In genomic region chr17:44904001-44904984, GRCh38 we compare ENCODE assay signal across 27 cellular contexts. TPM values are rescaled to one million over a fixed set of nuclear protein-coding genes. Genes with fewer than 3 reads are reported as not detected.
DNase-seq lines count a peak whose midpoint lies in the region; ATAC-seq, FAIRE-seq and TF ChIP-seq lines count a peak whose summit lies in the region.
"Had no signal": no experiment of that assay in that cellular context is flagged by ENCODE, and none has a peak within 500 bp of the region (broad histone marks: within the 10 kb centered on the region; RNA-seq: fewer than 3 reads in every experiment).

No MANE protein-coding gene starts in this region.

- DNase-seq in Ammon's horn (ENCODE audit: low spot score) (peak; percentile 50), HTR-8/SVneo (ENCODE audit: insufficient read length, low spot score) (no peak), H1 (ENCODE audit: low read depth in 1 of 2, low spot score in 2 of 2) (no peak), midbrain (lab: John Stamatoyannopoulos, UW) (peak; percentile 48), sciatic nerve (ENCODE audit: low spot score) (no peak), D721Med (ENCODE audit: insufficient read length, low spot score) (no peak), NOMO-1 (lab: John Stamatoyannopoulos, UW; ENCODE audit: unreplicated experiment in 2 of 2) (no peak)
- DNase-seq: BE2C; CD4-positive, CD25-positive, alpha-beta regulatory T cell; COR-L47; DMS79 treated with DMSO at 0.1 percent for 48 hours; HFFc6; Karpas-422; NCI-H1417; NCI-H187; NCI-H2107; NCI-H446 treated with DMSO at 0.1 percent for 48 hours; NCI-H526 treated with DMSO at 0.1 percent for 48 hours; SIG-M5 had no signal

- intact Hi-C loops in sciatic nerve (cut with DNase I): no loop called here

- no peak overlapping the region; the same call in 1 of the 2 replicates for H2BK15ac ChIP-seq in H1 (ENCODE audit: low read length)

- no peak overlapping the region for H2BK5ac ChIP-seq in H1 (ENCODE audit: low read depth, low read length)

- no peak for TF ChIP-seq RAD21 in H1 (IDR thresholded peaks at IDR 0.05 in 1 of 2, conservative IDR thresholded peaks at IDR 0.05 in 1 of 2; ENCODE audit: low read depth in 2 of 2, low read length in 2 of 2)

- no peak for TF ChIP-seq POLR2A in H1 (IDR thresholded peaks at IDR 0.05; ENCODE audit: control extremely low read depth in 1 of 2, low read depth in 2 of 2, low read length in 2 of 2)

- H3K18ac ChIP-seq in H1 (ENCODE audit: extremely low read depth, low read length): no peak overlapping the region

- H3K36me3 ChIP-seq in H1 (ENCODE audit: control insufficient read depth in 2 of 4, insufficient read depth in 4 of 4, low read length in 3 of 4): no peaks in the 10 kb centered on the region
- H3K36me3 ChIP-seq: BE2C had no signal

- no peak overlapping the region for H3K23ac ChIP-seq in H1 (ENCODE audit: insufficient read length)

- H3K27me3 ChIP-seq in H1 (replicated peaks in 1 of 4; ENCODE audit: control insufficient read depth in 3 of 4, extremely low read depth in 1 of 4, insufficient read depth in 3 of 4, low read length in 3 of 4): no peaks in the 10 kb centered on the region; a peak in 1 of 7 replicates
- H3K27me3 ChIP-seq: BE2C had no signal

- FAIRE-seq in HTR-8/SVneo (lab: Jason Lieb, UNC) (peak; percentile 69), H1 (lab: Jason Lieb, UNC) (no peak), D721Med (lab: Jason Lieb, UNC) (no peak)
- FAIRE-seq: A204.1, GM12892, H54 had no signal

- H2BK120ac ChIP-seq in H1 (replicated peaks; ENCODE audit: low read depth, low read length): no peak overlapping the region

- H4K8ac ChIP-seq in H1 (ENCODE audit: extremely low read depth, insufficient read depth, low read length): no peak overlapping the region; the same call in 1 of the 2 replicates

- CTCF ChIA-PET in H1 (lab: Charles Lee; ENCODE audit: partially characterized antibody): interaction anchor here (0.6 to 4.5 kb wide), 8 partner anchors 15 to 125 kb away, joined by 3 to 24 read pairs (median 3); no protein-coding TSS in a partner anchor

- no peak overlapping the region; the same call in 1 of the 2 replicates for H2BK20ac ChIP-seq in H1 (ENCODE audit: low read length)

- no peak overlapping the region for H3K56ac ChIP-seq in H1 (replicated peaks; ENCODE audit: insufficient read length, low read depth, low read length)

- H3K9me3 ChIP-seq in H1 (ENCODE audit: insufficient read depth in 2 of 2, low read depth in 1 of 2, low read length in 1 of 2): no peaks in the 10 kb centered on the region
- H3K9me3 ChIP-seq: BE2C, SK-N-SH had no signal

- no peak for TF ChIP-seq CTCF in H1 (IDR thresholded peaks at IDR 0.05; ENCODE audit: control extremely low read depth in 1 of 3, insufficient read depth in 1 of 3, low read depth in 1 of 3, low read length in 3 of 3)
- no peak for TF ChIP-seq CTCF in D721Med (IDR thresholded peaks at IDR 0.05; ENCODE audit: insufficient read depth, missing control alignments)

- H3K23me2 ChIP-seq in H1 (ENCODE audit: low read depth, low read length): no peaks in the 10 kb centered on the region; the same call in 1 of the 2 replicates

- WGBS in H1 (ENCODE audit: extremely low coverage in 1 of 2, insufficient coverage in 1 of 2, insufficient read length in 1 of 2, insufficient replicate concordance in 2 of 2, low coverage in 1 of 2, low lambda C conversion rate in 2 of 2, missing lambda C conversion rate in 1 of 2), 2 experiments: 90% methylated on average over 31 of the region's 35 CpGs; no CpG with 5 or more reads in 1 of the 2 experiments

- ATAC-seq in sciatic nerve (no peak), HG02970 (IDR thresholded peaks at IDR 0.05; ENCODE audit: low FRiP score, unreplicated experiment) (no peak)

- no peaks in the 10 kb centered on the region for H3K79me2 ChIP-seq in H1 (ENCODE audit: control insufficient read depth in 1 of 2, insufficient read depth in 2 of 2, low read length in 2 of 2)

- H2BK12ac ChIP-seq in H1 (ENCODE audit: low read depth, low read length): 0 out of 2 replicates have a peak overlapping the region, but pooled peaks have one; percentile 2

- no peak overlapping the region for H3K4me3 ChIP-seq in H1 (ENCODE audit: extremely low read depth in 1 of 4, insufficient read depth in 2 of 4, low read depth in 3 of 4, low read length in 4 of 4)

- H3K4me1 ChIP-seq in H1 (replicated peaks in 1 of 4; ENCODE audit: control insufficient read depth in 3 of 4, insufficient read depth in 4 of 4, low read length in 3 of 4): peaks cover 0 to 5% (median 0%) of the 10 kb centered on the region in 4 experiments; a peak in 2 of 7 replicates

- no peaks in the 10 kb centered on the region for H4K20me1 ChIP-seq in H1 (replicated peaks in 1 of 2; ENCODE audit: control insufficient read depth in 1 of 2, insufficient read depth in 2 of 2, low read length in 2 of 2)

- H4K91ac ChIP-seq in H1 (replicated peaks; ENCODE audit: insufficient read length, low read length): no peak overlapping the region

- no peak overlapping the region for H3K4ac ChIP-seq in H1 (replicated peaks; ENCODE audit: insufficient read length, low read depth, low read length)

- no peak overlapping the region for H3K27ac ChIP-seq in H1 (ENCODE audit: low read depth, low read length)

- H3K4me2 ChIP-seq in H1 (ENCODE audit: insufficient read depth in 1 of 2, low read depth in 2 of 2, low read length in 2 of 2): no peak overlapping the region

- no peak overlapping the region for H3K9ac ChIP-seq in H1 (replicated peaks in 1 of 4; ENCODE audit: extremely low read depth in 1 of 4, low read depth in 3 of 4, low read length in 3 of 4)
- H3K9ac ChIP-seq: SK-N-SH had no signal

- H3K79me1 ChIP-seq in H1 (ENCODE audit: low read depth, low read length): no peaks in the 10 kb centered on the region

- TF ChIP-seq EP300 in H1 (IDR thresholded peaks at IDR 0.05; ENCODE audit: borderline replicate concordance in 1 of 2, low read depth in 2 of 2, low read length in 2 of 2): no peak

- 0 out of 2 replicates have a peak overlapping the region, but pooled peaks have one; percentile 1 for H2AK5ac ChIP-seq in H1 (ENCODE audit: low read depth, low read length)

- H3K14ac ChIP-seq in H1 (ENCODE audit: insufficient read length): no peak overlapping the region

- POLR2A ChIA-PET in H1 (lab: Charles Lee; ENCODE audit: partially characterized antibody): interaction anchor here (1.7 to 1.8 kb wide), 2 partner anchors 10 to 62 kb away, joined by 3 to 4 read pairs; no protein-coding TSS in a partner anchor

- no peak overlapping the region for H2AFZ ChIP-seq in H1 (ENCODE audit: low read length)

- no peak overlapping the region for H4K5ac ChIP-seq in H1 (ENCODE audit: insufficient read length, low read depth, low read length)

TF ChIP-seq in H1, 55 proteins besides CTCF, POLR2A, EP300 and RAD21 (continues in another document):
- no peak for TF ChIP-seq KDM4A (IDR thresholded peaks at IDR 0.05; ENCODE audit: low read depth, low read length, severe bottlenecking)
- TF ChIP-seq SP1 (IDR thresholded peaks at IDR 0.05; ENCODE audit: low read depth, low read length): no peak
- TF ChIP-seq CTBP2 (IDR thresholded peaks at IDR 0.05; ENCODE audit: borderline replicate concordance, insufficient read depth, insufficient read length, low read length): no peak

RNA-seq across cellular contexts. Expression of gene EFTUD2, which starts 5.0 kb away (rescaled TPM):
- 174 and 195 TPM in 2 replicates for total RNA-seq in H1 (2021; fragmentation: NEBNext Ultra II Directional; extraction: Animal tissue kit (Norgen Biotek cat#: 25700))
- 118 and 127 TPM in 2 replicates for polyA plus RNA-seq in H1 (2011; rRNA removed)
- 133 TPM for polyA plus RNA-seq in H1 (2011; cell fraction: cytosol; rRNA removed)
- 363 TPM for polyA plus RNA-seq in H1 (2011; cell fraction: nucleus; rRNA removed)
- polyA plus RNA-seq in H1 (2012, experiment 1 of 2): 127 to 175 TPM (median 133 TPM) in 4 replicates
- polyA plus RNA-seq in H1 (2012, experiment 2 of 2): 54.1 TPM
- polyA plus RNA-seq in H1 (2013, experiment 1 of 2): 64.3 TPM
- polyA plus RNA-seq in H1 (2013, experiment 2 of 2): 59.4 TPM
- polyA minus RNA-seq in H1 (2011; rRNA and poly(A)+ RNA removed): 417 and 449 TPM in 2 replicates
- 92.7 TPM for polyA minus RNA-seq in H1 (2011; cell fraction: cytosol; rRNA and poly(A)+ RNA removed)
- 129 TPM for polyA minus RNA-seq in H1 (2011; cell fraction: nucleus; rRNA and poly(A)+ RNA removed)
- 75.2 TPM for total RNA-seq in sciatic nerve

RNA-seq across cellular contexts. Expression of gene GFAP, which starts 11.0 kb away (rescaled TPM):
- 1.3 and 1.6 TPM in 2 replicates for total RNA-seq in H1 (2021; fragmentation: NEBNext Ultra II Directional; extraction: Animal tissue kit (Norgen Biotek cat#: 25700))
- polyA plus RNA-seq in H1 (2011; rRNA removed): 1.5 and 2.4 TPM in 2 replicates
- polyA plus RNA-seq in H1 (2011; cell fraction: cytosol; rRNA removed): 2.4 TPM
- polyA plus RNA-seq in H1 (2011; cell fraction: nucleus; rRNA removed): 2.7 TPM
- polyA plus RNA-seq in H1 (2012, experiment 1 of 2): 0.75 to 2.3 TPM (median 2.0 TPM) in 4 replicates
- polyA plus RNA-seq in H1 (2012, experiment 2 of 2): 1.8 TPM
- polyA plus RNA-seq in H1 (2013, experiment 1 of 2): 1.3 TPM
- polyA plus RNA-seq in H1 (2013, experiment 2 of 2): 0.98 TPM
- 0.13 and 0.66 TPM in 2 replicates for polyA minus RNA-seq in H1 (2011; rRNA and poly(A)+ RNA removed)
- not detected for polyA minus RNA-seq in H1 (2011; cell fraction: cytosol; rRNA and poly(A)+ RNA removed)
- polyA minus RNA-seq in H1 (2011; cell fraction: nucleus; rRNA and poly(A)+ RNA removed): 1.2 TPM
- 9.2 TPM for total RNA-seq in sciatic nerve
- total RNA-seq: CD4-positive, CD25-positive, alpha-beta regulatory T cell; HFFc6; MCF 10A; RPMI7951 had no signal
- polyA plus RNA-seq: CD4-positive, CD25-positive, alpha-beta regulatory T cell had no signal

RNA-seq across cellular contexts. Expression of gene KIF18B, which starts 43.3 kb away (rescaled TPM):
- total RNA-seq in H1 (2021; fragmentation: NEBNext Ultra II Directional; extraction: Animal tissue kit (Norgen Biotek cat#: 25700)): 58.1 and 59.4 TPM in 2 replicates
- 39.0 and 51.1 TPM in 2 replicates for polyA plus RNA-seq in H1 (2011; rRNA removed)
- polyA plus RNA-seq in H1 (2011; cell fraction: cytosol; rRNA removed): 35.6 TPM
- 109 TPM for polyA plus RNA-seq in H1 (2011; cell fraction: nucleus; rRNA removed)
- polyA plus RNA-seq in H1 (2012, experiment 1 of 2): 31.0 to 37.4 TPM (median 33.7 TPM) in 4 replicates
- polyA plus RNA-seq in H1 (2012, experiment 2 of 2): 20.8 TPM
- polyA plus RNA-seq in H1 (2013, experiment 1 of 2): 26.2 TPM
- polyA plus RNA-seq in H1 (2013, experiment 2 of 2): 24.0 TPM
- 31.5 and 40.2 TPM in 2 replicates for polyA minus RNA-seq in H1 (2011; rRNA and poly(A)+ RNA removed)
- polyA minus RNA-seq in H1 (2011; cell fraction: cytosol; rRNA and poly(A)+ RNA removed): 30.2 TPM
- 55.8 TPM for polyA minus RNA-seq in H1 (2011; cell fraction: nucleus; rRNA and poly(A)+ RNA removed)
- total RNA-seq in sciatic nerve: 0.40 TPM
- polyA plus RNA-seq: IgD-negative memory B cell had no signal

RNA-seq across cellular contexts. Expression of gene HIGD1B, which starts 56.6 kb away (rescaled TPM):
- total RNA-seq in H1 (2021; fragmentation: NEBNext Ultra II Directional; extraction: Animal tissue kit (Norgen Biotek cat#: 25700)): not detected in 2 replicates
- not detected in 2 replicates for polyA plus RNA-seq in H1 (2011; rRNA removed)
- not detected for polyA plus RNA-seq in H1 (2011; cell fraction: cytosol; rRNA removed)
- polyA plus RNA-seq in H1 (2011; cell fraction: nucleus; rRNA removed): not detected
- polyA plus RNA-seq in H1 (2012, experiment 1 of 2): not detected in 4 replicates
- polyA plus RNA-seq in H1 (2012, experiment 2 of 2): not detected
- polyA plus RNA-seq in H1 (2013, experiment 1 of 2): not detected
- not detected for polyA plus RNA-seq in H1 (2013, experiment 2 of 2)
- polyA minus RNA-seq in H1 (2011; rRNA and poly(A)+ RNA removed): not detected in 2 replicates
- polyA minus RNA-seq in H1 (2011; cell fraction: cytosol; rRNA and poly(A)+ RNA removed): not detected
- polyA minus RNA-seq in H1 (2011; cell fraction: nucleus; rRNA and poly(A)+ RNA removed): not detected
- total RNA-seq in sciatic nerve: 5.8 TPM
- total RNA-seq: CD4-positive, CD25-positive, alpha-beta regulatory T cell; HFFc6; MCF 10A; RPMI7951 had no signal
- polyA plus RNA-seq: CD4-positive, CD25-positive, alpha-beta regulatory T cell; IgD-negative memory B cell; SK-N-SH had no signal

Comparison
In these comparisons a context has a peak if more than half of its experiments do, and no peak if none do; other contexts are left out.
1. DNase-seq: peak in Ammon's horn (single experiment) and midbrain (single experiment); none in HTR-8/SVneo (single experiment), H1 (0 of 2), sciatic nerve (single experiment), D721Med (single experiment) and NOMO-1 (0 of 2).
2. RNA of gene KIF18B, which starts 43.3 kb away (total RNA-seq): 58.1 to 59.4 TPM in H1; 0.40 TPM in sciatic nerve (single experiment); every median in the first group is over 10 times any median in the second.